21 cellular contexts compared by ENCODE assay signal in genomic region chr3:28008235-28008634, GRCh38.
DNase-seq lines count a peak whose midpoint lies in the region; ATAC-seq, FAIRE-seq and TF ChIP-seq lines count a peak whose summit lies in the region.
"Had no signal": no experiment of that assay in that cellular context is flagged by ENCODE, and none has a peak within 500 bp of the region (broad histone marks: within the 10 kb centered on the region; RNA-seq: fewer than 3 reads in every experiment).

No MANE protein-coding gene starts in this region.

- H3K79me2 ChIP-seq in HepG2 (ENCODE audit: insufficient read depth, low read length) (no peaks in the 10 kb centered on the region), PC-3 (ENCODE audit: low read length) (no peaks in the 10 kb centered on the region)

- TF ChIP-seq EP300 in HepG2 (IDR thresholded peaks at IDR 0.05; ENCODE audit: low read depth in 2 of 2, low read length in 2 of 2) (no peak), HepG2 (CRISPR knock-in tag; IDR thresholded peaks at IDR 0.05; ENCODE audit: borderline replicate concordance) (no peak)

- TF ChIP-seq CTCF in HepG2 (CRISPR knock-in tag; IDR thresholded peaks at IDR 0.05), result no peak
- TF ChIP-seq CTCF in right lobe of liver (IDR thresholded peaks at IDR 0.05), result no peak
- no peak for TF ChIP-seq CTCF in PC-3 (conservative IDR thresholded peaks at IDR 0.05; ENCODE audit: low read depth, low read length)
- no peak for TF ChIP-seq CTCF in WTC11 (IDR thresholded peaks at IDR 0.05)

- TF ChIP-seq POLR2A in HepG2 (IDR thresholded peaks at IDR 0.05; ENCODE audit: insufficient read depth in 1 of 2, low read depth in 2 of 2, low read length in 2 of 2) (no peak), right lobe of liver (IDR thresholded peaks at IDR 0.05) (no peak)

- peak overlapping the region; percentile 34 for H3K4me3 Mint-ChIP-seq in stimulated activated effector memory CD8-positive, alpha-beta T cell treated with anti-CD3 and anti-CD28 coated beads, Interleukin-12 subunit alpha, Interleukin-12 subunit beta, amount 100 ng/mL, for 72 hours
- no peak overlapping the region for H3K4me3 Mint-ChIP-seq in WTC11

- no peaks in the 10 kb centered on the region for H3K4me1 Mint-ChIP-seq in stimulated activated effector memory CD8-positive, alpha-beta T cell treated with anti-CD3 and anti-CD28 coated beads, Interleukin-12 subunit alpha, Interleukin-12 subunit beta, amount 100 ng/mL, for 72 hours
- no peaks in the 10 kb centered on the region for H3K4me1 Mint-ChIP-seq in WTC11
- H3K4me1 Mint-ChIP-seq: CD14-positive monocyte had no signal

- H3K4me3 ChIP-seq in HepG2 (replicated peaks in 1 of 3; ENCODE audit: insufficient read depth in 1 of 3, low read depth in 2 of 3, low read length in 3 of 3) (no peak overlapping the region), right lobe of liver (no peak overlapping the region), PC-3 (ENCODE audit: low read length) (no peak overlapping the region)
- H3K4me3 ChIP-seq: K562 had no signal

- H3K9me2 ChIP-seq in PC-3 (replicated peaks; ENCODE audit: low read length), result no peaks in the 10 kb centered on the region

- H3K9me3 ChIP-seq in HepG2 (ENCODE audit: low read length), result no peaks in the 10 kb centered on the region
- no peaks in the 10 kb centered on the region for H3K9me3 ChIP-seq in right lobe of liver
- no peaks in the 10 kb centered on the region for H3K9me3 ChIP-seq in PC-3 (ENCODE audit: low read length)

- BruUV-seq in HepG2 (replicated peaks; lab: Mats Ljungman, UMichigan), result no TSS peak
- no TSS peak for BruUV-seq in PC-3 (replicated peaks; lab: Mats Ljungman, UMichigan)

- POLR2A ChIA-PET in HepG2 (lab: Yijun Ruan, JAX) (no interaction called here), PC-3 (lab: Charles Lee; ENCODE audit: unreplicated experiment) (no interaction called here), WTC11 (lab: Charles Lee) (no interaction called here)

- H4K20me1 ChIP-seq in HepG2 (ENCODE audit: insufficient read depth, low read length), result no peaks in the 10 kb centered on the region
- H4K20me1 ChIP-seq in PC-3 (ENCODE audit: low read length), result no peaks in the 10 kb centered on the region

- intact Hi-C loops in HepG2 (cut with micrococcal nuclease; ENCODE audit: unreplicated experiment), result no loop called here
- intact Hi-C loops in right lobe of liver (cut with DNase I), result no loop called here
- intact Hi-C loops in PC-3 (cut with micrococcal nuclease), result no loop called here

- TF ChIP-seq RAD21 in HepG2 (CRISPR knock-in tag; IDR thresholded peaks at IDR 0.05), result no peak

- H3K9ac ChIP-seq in HepG2 (ENCODE audit: insufficient read depth, low read depth, low read length) (no peak overlapping the region), PC-3 (ENCODE audit: low read length) (no peak overlapping the region)

- no peaks in the 10 kb centered on the region for H3K36me3 Mint-ChIP-seq in stimulated activated effector memory CD8-positive, alpha-beta T cell treated with anti-CD3 and anti-CD28 coated beads, Interleukin-12 subunit alpha, Interleukin-12 subunit beta, amount 100 ng/mL, for 72 hours
- peaks cover 13% of the 10 kb centered on the region for H3K36me3 Mint-ChIP-seq in WTC11
- H3K36me3 Mint-ChIP-seq: CD14-positive monocyte had no signal

- FAIRE-seq in HepG2 (lab: Jason Lieb, UNC), result no peak
- FAIRE-seq: G401.6, K562 had no signal

- no peaks in the 10 kb centered on the region for H3F3A ChIP-seq in PC-3 (ENCODE audit: low read length, unreplicated experiment)

- H3K27ac ChIP-seq in HepG2 (ENCODE audit: extremely low read length, insufficient read depth, low read length) (no peak overlapping the region), right lobe of liver (no peak overlapping the region), PC-3 (ENCODE audit: low read length) (no peak overlapping the region)

- in situ Hi-C loops in HepG2 (cut with HindIII; ENCODE audit: extremely low pct_ligation_motif_present, low pct_unique_long_range_greater_than_20kb), result no loop called here

- ATAC-seq in HepG2 (no peak), right lobe of liver (no peak), HG02798 (IDR thresholded peaks at IDR 0.05; ENCODE audit: poor library complexity, unreplicated experiment) (peak; percentile 32), PC-3 (no peak), WTC11 (no peak)
- no peak for ATAC-seq in stimulated activated effector memory CD8-positive, alpha-beta T cell treated with anti-CD3 and anti-CD28 coated beads, Interleukin-12 subunit alpha, Interleukin-12 subunit beta, amount 100 ng/mL, for 72 hours
- ATAC-seq: K562, Panc1 had no signal

- no peaks in the 10 kb centered on the region for H3K36me3 ChIP-seq in HepG2 (replicated peaks in 1 of 2; ENCODE audit: control insufficient read depth in 1 of 2, insufficient read depth in 2 of 2, low read length in 2 of 2)
- no peaks in the 10 kb centered on the region for H3K36me3 ChIP-seq in right lobe of liver
- H3K36me3 ChIP-seq in PC-3 (ENCODE audit: low read depth, low read length), result no peaks in the 10 kb centered on the region

- H3K27me3 ChIP-seq in HepG2 (ENCODE audit: control insufficient read depth in 1 of 2, insufficient read depth in 2 of 2, low read length in 2 of 2) (no peaks in the 10 kb centered on the region), right lobe of liver (no peaks in the 10 kb centered on the region), PC-3 (ENCODE audit: low read length) (no peaks in the 10 kb centered on the region)

- peak overlapping the region; percentile 39 for H3K27ac Mint-ChIP-seq in stimulated activated effector memory CD8-positive, alpha-beta T cell treated with anti-CD3 and anti-CD28 coated beads, Interleukin-12 subunit alpha, Interleukin-12 subunit beta, amount 100 ng/mL, for 72 hours
- no peak overlapping the region for H3K27ac Mint-ChIP-seq in WTC11
- H3K27ac Mint-ChIP-seq: CD14-positive monocyte had no signal

- WGBS in HepG2 (ENCODE audit: low lambda C conversion rate), result 2% methylated on average over 6 of the region's 6 CpGs
- 55% methylated on average over 6 of the region's 6 CpGs for WGBS in right lobe of liver (ENCODE audit: insufficient coverage, low coverage, low lambda C conversion rate, missing lambda C conversion rate)

- DNase-seq in HepG2 (ENCODE audit: low spot score), result no peak
- no peak for DNase-seq in right lobe of liver
- no peak for DNase-seq in PC-3
- DNase-seq in stimulated activated effector memory CD8-positive, alpha-beta T cell treated with anti-CD3 and anti-CD28 coated beads, Interleukin-12 subunit alpha, Interleukin-12 subunit beta, amount 100 ng/mL, for 72 hours (ENCODE audit: low spot score in 2 of 2), result no peak
- DNase-seq in NCI-H748 treated with DMSO at 0.1 percent for 48 hours (lab: John Stamatoyannopoulos, UW), result no peak
- no peak for DNase-seq in WTC11 (ENCODE audit: low spot score)
- no peak for DNase-seq in stimulated activated CD4-positive, alpha-beta T cell treated with anti-CD3 and anti-CD28 coated beads, Interleukin-1b, Interleukin-23, amount 100 ng/mL, for 48 hours
- DNase-seq: ACHN, COR-L47, DMS 273 treated with DMSO at 0.1 percent for 48 hours, GOT3, NCI-H1417 treated with DMSO at 0.1 percent for 48 hours, NCI-H187 treated with DMSO at 0.1 percent for 48 hours, NCI-H2227 treated with DMSO at 0.1 percent for 48 hours, NCI-H510A treated with DMSO at 0.1 percent for 48 hours, NCI-H82 had no signal

- H3K9me3 Mint-ChIP-seq in stimulated activated effector memory CD8-positive, alpha-beta T cell treated with anti-CD3 and anti-CD28 coated beads, Interleukin-12 subunit alpha, Interleukin-12 subunit beta, amount 100 ng/mL, for 72 hours, result peaks cover 4% of the 10 kb centered on the region
- peaks cover 11% of the 10 kb centered on the region for H3K9me3 Mint-ChIP-seq in WTC11

- CTCF ChIA-PET in HepG2 (lab: Yijun Ruan, JAX; ENCODE audit: low intra/inter-chr PET ratio, low total read pairs) (no interaction called here), PC-3 (lab: Charles Lee) (no interaction called here), WTC11 (lab: Charles Lee) (no interaction called here)

- no peaks in the 10 kb centered on the region for H3K4me1 ChIP-seq in HepG2 (ENCODE audit: insufficient read depth, low read length)
- no peaks in the 10 kb centered on the region for H3K4me1 ChIP-seq in right lobe of liver
- H3K4me1 ChIP-seq in PC-3 (ENCODE audit: insufficient read depth, low read length), result no peaks in the 10 kb centered on the region

- no peaks in the 10 kb centered on the region for H3K27me3 Mint-ChIP-seq in WTC11 (ENCODE audit: low read depth)

- no peak overlapping the region for H2AFZ ChIP-seq in HepG2 (ENCODE audit: low read length)
- peak overlapping the region; percentile 12; the same call in 1 of the 2 replicates for H2AFZ ChIP-seq in PC-3 (ENCODE audit: low read length)

- H3K4me2 ChIP-seq in HepG2 (ENCODE audit: low read depth, low read length) (0 out of 2 replicates have a peak overlapping the region, but pooled peaks have one; percentile 0), PC-3 (ENCODE audit: low read length) (no peak overlapping the region)

TF ChIP-seq in HepG2, 621 proteins besides CTCF, POLR2A, EP300 and RAD21 (continues in another document):
- TF ChIP-seq ZNF180 (CRISPR knock-in tag; IDR thresholded peaks at IDR 0.05; ENCODE audit: borderline replicate concordance, low read depth) (no peak), ZNF761 (CRISPR knock-in tag; conservative IDR thresholded peaks at IDR 0.05) (no peak), ZNF253 (CRISPR knock-in tag; IDR thresholded peaks at IDR 0.05; ENCODE audit: borderline replicate concordance) (no peak), EHMT2 (IDR thresholded peaks at IDR 0.05; ENCODE audit: borderline replicate concordance, low read depth, low read length) (no peak)

TF ChIP-seq in WTC11, 78 proteins besides CTCF, POLR2A, EP300 and RAD21 (continues in another document):
- no peak for TF ChIP-seq TEAD1 (CRISPR knock-in tag; IDR thresholded peaks at IDR 0.05)
- TF ChIP-seq, protein P1, sequence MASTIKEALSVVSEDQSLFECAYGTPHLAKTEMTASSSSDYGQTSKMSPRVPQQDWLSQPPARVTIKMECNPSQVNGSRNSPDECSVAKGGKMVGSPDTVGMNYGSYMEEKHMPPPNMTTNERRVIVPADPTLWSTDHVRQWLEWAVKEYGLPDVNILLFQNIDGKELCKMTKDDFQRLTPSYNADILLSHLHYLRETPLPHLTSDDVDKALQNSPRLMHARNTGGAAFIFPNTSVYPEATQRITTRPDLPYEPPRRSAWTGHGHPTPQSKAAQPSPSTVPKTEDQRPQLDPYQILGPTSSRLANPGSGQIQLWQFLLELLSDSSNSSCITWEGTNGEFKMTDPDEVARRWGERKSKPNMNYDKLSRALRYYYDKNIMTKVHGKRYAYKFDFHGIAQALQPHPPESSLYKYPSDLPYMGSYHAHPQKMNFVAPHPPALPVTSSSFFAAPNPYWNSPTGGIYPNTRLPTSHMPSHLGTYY (CRISPR knock-in tag; IDR thresholded peaks at IDR 0.05), result no peak
- TF ChIP-seq ZNF317 (CRISPR knock-in tag; IDR thresholded peaks at IDR 0.05; ENCODE audit: borderline replicate concordance, low read depth), result no peak
